Comparison of ENCODE assay signal across 8 cellular contexts in genomic region chr1:15965228-15965767, GRCh38. TPM values are rescaled to one million over a fixed set of nuclear protein-coding genes. Genes with fewer than 3 reads are reported as not detected.
DNase-seq lines count a peak whose midpoint lies in the region; ATAC-seq and TF ChIP-seq lines count a peak whose summit lies in the region.

No MANE protein-coding gene starts in this region.

- no peak for ATAC-seq in central memory CD8-positive, alpha-beta T cell (replicated peaks; ENCODE audit: extremely low read depth, poor library complexity, severe bottlenecking)
- no peak for ATAC-seq in GM18498 (IDR thresholded peaks at IDR 0.05; ENCODE audit: unreplicated experiment)

- H4K20me1 ChIP-seq in Karpas-422 (ENCODE audit: insufficient read depth, low read depth, low read length) = peaks cover 36% of the 10 kb centered on the region
- H4K20me1 ChIP-seq in hepatocyte (ENCODE audit: insufficient read depth, poor library complexity, severe bottlenecking) = peaks cover 13% of the 10 kb centered on the region

- TF ChIP-seq EP300 in ovary (IDR thresholded peaks at IDR 0.05) = no peak

- peak overlapping the region; percentile 62 for H3K4me2 ChIP-seq in Karpas-422 (ENCODE audit: low read depth, low read length, poor library complexity, severe bottlenecking)
- no peak overlapping the region for H3K4me2 ChIP-seq in hepatocyte

- H3K27me3 ChIP-seq in Karpas-422 (ENCODE audit: low read length) (no peaks in the 10 kb centered on the region), ovary (no peaks in the 10 kb centered on the region), hepatocyte (no peaks in the 10 kb centered on the region)

- TF ChIP-seq CTCF in ovary (IDR thresholded peaks at IDR 0.05) = no peak
- no peak for TF ChIP-seq CTCF in hepatocyte (IDR thresholded peaks at IDR 0.05; ENCODE audit: poor library complexity)

- WGBS in ovary, 3 donors = 68 to 75% (median 72%) methylated on average over 7 of the region's 7 CpGs
- 92% methylated on average over 7 of the region's 7 CpGs for WGBS in hepatocyte (ENCODE audit: low lambda C conversion rate, missing lambda C conversion rate)

- peaks cover 17% of the 10 kb centered on the region for H3K36me3 Mint-ChIP-seq in central memory CD8-positive, alpha-beta T cell (ENCODE audit: insufficient read depth)

- H3K4me3 ChIP-seq in Karpas-422 (ENCODE audit: low read length) = peak overlapping the region; percentile 20
- no peak overlapping the region for H3K4me3 ChIP-seq in ovary
- H3K4me3 ChIP-seq in hepatocyte = no peak overlapping the region

- H3K27ac ChIP-seq in Karpas-422 (ENCODE audit: low read length) (peak overlapping the region; percentile 3; the same call in 1 of the 2 replicates), ovary (no peak overlapping the region), hepatocyte (no peak overlapping the region)

- H3K9me3 Mint-ChIP-seq in central memory CD8-positive, alpha-beta T cell = no peaks in the 10 kb centered on the region

- no peaks in the 10 kb centered on the region for H3K36me3 ChIP-seq in Karpas-422 (ENCODE audit: insufficient read depth, low read length)
- no peaks in the 10 kb centered on the region for H3K36me3 ChIP-seq in ovary
- no peaks in the 10 kb centered on the region for H3K36me3 ChIP-seq in hepatocyte (replicated peaks; ENCODE audit: insufficient read depth, low read depth)

- H3K27me3 Mint-ChIP-seq in central memory CD8-positive, alpha-beta T cell = no peaks in the 10 kb centered on the region

- H3K9me2 ChIP-seq in Karpas-422 (replicated peaks; ENCODE audit: insufficient read depth, low read length) (no peaks in the 10 kb centered on the region), hepatocyte (replicated peaks; ENCODE audit: insufficient read depth) (no peaks in the 10 kb centered on the region)

- intact Hi-C loops in ovary (cut with DNase I) = no loop called here

- H3K4me1 Mint-ChIP-seq in central memory CD8-positive, alpha-beta T cell = peaks cover 62% of the 10 kb centered on the region

- H3K9me3 ChIP-seq in Karpas-422 (ENCODE audit: low read length) (no peaks in the 10 kb centered on the region), ovary (no peaks in the 10 kb centered on the region), hepatocyte (ENCODE audit: low read depth) (no peaks in the 10 kb centered on the region)

- TF ChIP-seq POLR2A in ovary (IDR thresholded peaks at IDR 0.05) = no peak

- H3K4me3 Mint-ChIP-seq in central memory CD8-positive, alpha-beta T cell = peak overlapping the region; percentile 54

- peak overlapping the region; percentile 40; the same call in 1 of the 2 replicates for H3K9ac ChIP-seq in Karpas-422 (ENCODE audit: low read length)

- H3K27ac Mint-ChIP-seq in central memory CD8-positive, alpha-beta T cell (ENCODE audit: low read depth) = peak overlapping the region; percentile 67

- H3K79me2 ChIP-seq in Karpas-422 (ENCODE audit: low read length) (peaks cover 5% of the 10 kb centered on the region), hepatocyte (peaks cover 97% of the 10 kb centered on the region)

- H2AFZ ChIP-seq in Karpas-422 (ENCODE audit: low read length) (no peak overlapping the region), hepatocyte (no peak overlapping the region)

- DNase-seq in Ammon's horn (ENCODE audit: low spot score) (peak; percentile 93), Karpas-422 (peak; percentile 56), midbrain (lab: John Stamatoyannopoulos, UW) (peak; percentile 84), NCI-H2029 (lab: John Stamatoyannopoulos, UW) (no peak), ovary (no peak), hepatocyte (ENCODE audit: low spot score) (no peak)
- no peak for DNase-seq in central memory CD8-positive, alpha-beta T cell (ENCODE audit: low spot score in 2 of 2)

- peaks cover 37% of the 10 kb centered on the region for H3K4me1 ChIP-seq in Karpas-422 (ENCODE audit: low read length)
- H3K4me1 ChIP-seq in ovary (ENCODE audit: insufficient read depth) = peaks cover 10% of the 10 kb centered on the region
- peaks cover 8% of the 10 kb centered on the region for H3K4me1 ChIP-seq in hepatocyte (ENCODE audit: insufficient read depth)

RNA-seq across cellular contexts. Expression of gene ZBTB17, which starts 10.6 kb away (rescaled TPM):
- 25.9 and 26.8 TPM in 2 replicates for total RNA-seq in Karpas-422 (2014; rRNA removed; shearing (Covaris generic); ENCODE audit: low replicate concordance)
- total RNA-seq in ovary (10 to 100 TPM; 18.8 to 45.7 (median 29.8) TPM), hepatocyte (15.3 and 16.8 TPM in 2 replicates)
- polyA plus RNA-seq in ovary (10 to 100 TPM in 1 of 2 donors, 1 to 10 TPM in 1; 3.7 to 33.1 TPM), hepatocyte (32.3 and 51.1 TPM in 2 replicates)

RNA-seq across cellular contexts. Expression of gene SRARP, which starts 38.7 kb away (rescaled TPM):
- total RNA-seq in Karpas-422 (2014; rRNA removed; shearing (Covaris generic); ENCODE audit: low replicate concordance) = 0.04 TPM in 1 of 2 replicates, not detected in the other
- total RNA-seq in ovary = not detected
- polyA plus RNA-seq in ovary = not detected
- total RNA-seq in hepatocyte = not detected in 2 replicates
- polyA plus RNA-seq in hepatocyte = not detected in 2 replicates

RNA-seq across cellular contexts. Expression of gene HSPB7, which starts 52.5 kb away (rescaled TPM):
- not detected in 2 replicates for total RNA-seq in Karpas-422 (2014; rRNA removed; shearing (Covaris generic); ENCODE audit: low replicate concordance)
- total RNA-seq in ovary (10 to 100 TPM in 6 of 7 donors, 1 to 10 TPM in 1; 1.9 to 68.7 (median 35.8) TPM), hepatocyte (12.6 and 17.4 TPM in 2 replicates)
- polyA plus RNA-seq in ovary (10 to 100 TPM; 21.9 to 25.4 TPM), hepatocyte (59.4 and 66.2 TPM in 2 replicates)

RNA-seq across cellular contexts. Expression of gene CLCNKA, which starts 56.5 kb away (rescaled TPM):
- total RNA-seq in Karpas-422 (2014; rRNA removed; shearing (Covaris generic); ENCODE audit: low replicate concordance) = not detected in 2 replicates
- total RNA-seq in ovary (1 to 10 TPM in 5 of 7 donors, under 1 TPM in 1, not detected in 1; 0.97 to 2.4 (median 1.2) TPM), hepatocyte (1.0 and 1.3 TPM in 2 replicates)
- polyA plus RNA-seq in ovary (under 1 TPM; 0.08 to 0.74 TPM), hepatocyte (1.3 and 2.7 TPM in 2 replicates)

Comparison
In these comparisons a context has a peak if more than half of its experiments do, and no peak if none do; other contexts are left out.
1. DNase-seq: peak in Ammon's horn (single experiment), Karpas-422 (single experiment) and midbrain (single experiment); none in central memory CD8-positive, alpha-beta T cell (0 of 2), NCI-H2029 (single experiment), ovary (0 of 5) and hepatocyte (single experiment).